14 cellular contexts compared by ENCODE assay signal in genomic region chr17:10743316-10744009, GRCh38. TPM values are rescaled to one million over a fixed set of nuclear protein-coding genes. Genes with fewer than 3 reads are reported as not detected.
DNase-seq lines count a peak whose midpoint lies in the region; ATAC-seq and TF ChIP-seq lines count a peak whose summit lies in the region.
"Had no signal": no experiment of that assay in that cellular context is flagged by ENCODE, and none has a peak within 500 bp of the region (broad histone marks: within the 10 kb centered on the region; RNA-seq: fewer than 3 reads in every experiment).

No MANE protein-coding gene starts in this region.

- TF ChIP-seq CTCF in AG09309 (IDR thresholded peaks at IDR 0.05; ENCODE audit: control insufficient read depth, insufficient read depth, low read depth, low read length, missing control alignments) (no peak), osteoblast (IDR thresholded peaks at IDR 0.05; ENCODE audit: extremely low read depth, low read depth, low read length) (no peak), natural killer cell (IDR thresholded peaks at IDR 0.05) (no peak), A673 (conservative IDR thresholded peaks at IDR 0.05; ENCODE audit: low read depth, low read length) (no peak)

- H3K27ac ChIP-seq in osteoblast (ENCODE audit: low read depth, low read length) (no peak overlapping the region), A673 (ENCODE audit: low read depth, low read length, poor library complexity, severe bottlenecking) (no peak overlapping the region)
- H3K27ac ChIP-seq: upper lobe of right lung had no signal

- H3K4me1 ChIP-seq in osteoblast (ENCODE audit: insufficient read depth, low read length) = no peaks in the 10 kb centered on the region
- H3K4me1 ChIP-seq in A673 (ENCODE audit: insufficient read depth, low read length, poor library complexity, severe bottlenecking) = peaks cover 10% of the 10 kb centered on the region
- H3K4me1 ChIP-seq: upper lobe of right lung had no signal

- no peaks in the 10 kb centered on the region for H3K9me3 Mint-ChIP-seq in natural killer cell
- H3K9me3 Mint-ChIP-seq: IgD-negative memory B cell had no signal

- CTCF ChIA-PET in A673 (lab: Charles Lee) = no interaction called here

- no peak for ATAC-seq in natural killer cell
- ATAC-seq: upper lobe of right lung had no signal

- H3K4me3 ChIP-seq in AG09309 (ENCODE audit: control insufficient read depth, low read depth, low read length) (no peak overlapping the region), osteoblast (ENCODE audit: insufficient read depth, low read length) (no peak overlapping the region), A673 (ENCODE audit: low read depth, low read length, poor library complexity, severe bottlenecking) (no peak overlapping the region)
- H3K4me3 ChIP-seq: upper lobe of right lung had no signal

- peaks cover 0 to 12% of the 10 kb centered on the region in 2 donors for H3K27me3 Mint-ChIP-seq in natural killer cell (ENCODE audit: low read depth in 2 of 2)

- H3K4me3 Mint-ChIP-seq in natural killer cell = no peak overlapping the region
- H3K4me3 Mint-ChIP-seq: IgD-negative memory B cell had no signal

- H3K36me3 Mint-ChIP-seq in natural killer cell = no peaks in the 10 kb centered on the region
- H3K36me3 Mint-ChIP-seq: IgD-negative memory B cell had no signal

- no peaks in the 10 kb centered on the region for H4K20me1 ChIP-seq in osteoblast (ENCODE audit: insufficient read depth, low read length)

- peaks cover 4% of the 10 kb centered on the region for H3K27me3 ChIP-seq in osteoblast (ENCODE audit: insufficient read depth, low read length)
- peaks cover 4% of the 10 kb centered on the region for H3K27me3 ChIP-seq in A673 (replicated peaks; ENCODE audit: insufficient read depth, low read depth, low read length, poor library complexity)
- H3K27me3 ChIP-seq: upper lobe of right lung had no signal

- H3K36me3 ChIP-seq in osteoblast (ENCODE audit: insufficient read depth, low read length) (no peaks in the 10 kb centered on the region), A673 (ENCODE audit: insufficient read depth, low read length, poor library complexity, severe bottlenecking) (no peaks in the 10 kb centered on the region)
- H3K36me3 ChIP-seq: upper lobe of right lung had no signal

- H3K4me2 ChIP-seq in osteoblast (ENCODE audit: insufficient read depth, low read length) = no peak overlapping the region

- H3K27ac Mint-ChIP-seq in natural killer cell = no peak overlapping the region
- H3K27ac Mint-ChIP-seq: IgD-negative memory B cell had no signal

- DNase-seq in AG09309 (ENCODE audit: low read depth) (peak; percentile 52), amniotic epithelial cell (ENCODE audit: low read depth) (peak; percentile 51), foreskin melanocyte (peak; percentile 55), osteoblast (ENCODE audit: insufficient read length, low spot score, missing footprints) (peak; percentile 86), natural killer cell (no peak), A673 (ENCODE audit: low spot score) (no peak), T-helper 1 cell (no peak), NOMO-1 treated with dmso at 0.1 percent for 144 hours (lab: John Stamatoyannopoulos, UW; ENCODE audit: unreplicated experiment) (no peak)
- DNase-seq: DMS153, NCI-H1694, NCI-H69, SHP77, upper lobe of right lung had no signal

- BruUV-seq in A673 (replicated peaks; lab: Mats Ljungman, UMichigan) = no TSS peak

- POLR2A ChIA-PET in A673 (lab: Charles Lee; ENCODE audit: low non-redundant PET) = no interaction called here

- intact Hi-C loops in natural killer cell (cut with micrococcal nuclease) = no loop called here
- intact Hi-C loops in A673 (cut with micrococcal nuclease; ENCODE audit: unreplicated experiment) = loop anchor here (10.0 kb wide), 1 partner anchor 401 kb away; no protein-coding TSS in a partner anchor

- peaks cover 0 to 5% of the 10 kb centered on the region in 2 donors for H3K4me1 Mint-ChIP-seq in natural killer cell
- H3K4me1 Mint-ChIP-seq: IgD-negative memory B cell had no signal

- no peaks in the 10 kb centered on the region for H3K79me2 ChIP-seq in osteoblast (ENCODE audit: insufficient read depth, low read length)

- H3K9me3 ChIP-seq in osteoblast (ENCODE audit: low read depth, low read length) (no peaks in the 10 kb centered on the region), A673 (ENCODE audit: low read depth, low read length, poor library complexity, severe bottlenecking) (no peaks in the 10 kb centered on the region)
- H3K9me3 ChIP-seq: upper lobe of right lung had no signal

- H2AFZ ChIP-seq in osteoblast (ENCODE audit: low read length) = no peak overlapping the region

RNA-seq across cellular contexts. Expression of gene TMEM220, which starts 13.6 kb away (rescaled TPM):
- total RNA-seq in osteoblast (3.2 and 3.3 TPM in 2 replicates), natural killer cell (1 to 10 TPM in 2 of 3 donors, under 1 TPM in 1; 0.97 to 2.2 (median 1.4) TPM), A673 (2021) (0.11 and 1.4 TPM in 2 replicates)

RNA-seq across cellular contexts. Expression of gene ADPRM, which starts 46.1 kb away (rescaled TPM):
- total RNA-seq in osteoblast = 17.4 and 22.1 TPM in 2 replicates
- total RNA-seq in natural killer cell = 10 to 100 TPM in 1 of 3 donors, 1 to 10 TPM in 2; 9.5 to 10.7 (median 9.5) TPM
- 8.4 and 9.2 TPM in 2 replicates for total RNA-seq in A673 (2021)

RNA-seq across cellular contexts. Expression of gene SCO1, which starts 46.1 kb away (rescaled TPM):
- total RNA-seq in osteoblast (16.5 and 18.8 TPM in 2 replicates), natural killer cell (10 to 100 TPM; 13.4 to 22.9 (median 18.8) TPM), A673 (2021) (42.2 and 43.2 TPM in 2 replicates)

Comparison
In these comparisons a context has a peak if more than half of its experiments do, and no peak if none do; other contexts are left out.
1. DNase-seq: peak in AG09309 (single experiment), amniotic epithelial cell (single experiment), foreskin melanocyte (single experiment) and osteoblast (single experiment); none in natural killer cell (single experiment), A673 (single experiment), T-helper 1 cell (0 of 5) and NOMO-1 treated with dmso at 0.1 percent for 144 hours (single experiment).